In genomic region chr3:170806141-170806540, GRCh38 we compare ENCODE assay signal across 1 cellular context.
TF ChIP-seq lines count a peak whose summit lies in the region.

No MANE protein-coding gene starts in this region.

TF ChIP-seq in HepG2, 621 proteins besides CTCF, POLR2A, EP300 and RAD21:
- TF ChIP-seq LCORL (IDR thresholded peaks at IDR 0.05) (peak; percentile 75), LCORL (CRISPR knock-in tag; IDR thresholded peaks at IDR 0.05) (no peak), POLR2AphosphoS5 (IDR thresholded peaks at IDR 0.05; ENCODE audit: low read depth, low read length) (no peak)
